Comparison of ENCODE assay signal across 2 cellular contexts in genomic region chr3:129740120-129740519, GRCh38.
TF ChIP-seq lines count a peak whose summit lies in the region.

No MANE protein-coding gene starts in this region.

TF ChIP-seq in WTC11, 78 proteins besides CTCF, POLR2A, EP300 and RAD21:
- TF ChIP-seq STAT6 (CRISPR knock-in tag; conservative IDR thresholded peaks at IDR 0.05; ENCODE audit: low read depth), result no peak
- no peak for TF ChIP-seq FOXJ3 (CRISPR knock-in tag; IDR thresholded peaks at IDR 0.05; ENCODE audit: borderline replicate concordance)
- no peak for TF ChIP-seq NR1H2 (CRISPR knock-in tag; IDR thresholded peaks at IDR 0.05)
- TF ChIP-seq ZNF138 (CRISPR knock-in tag; conservative IDR thresholded peaks at IDR 0.05), result no peak
- TF ChIP-seq ZNF512 (CRISPR knock-in tag; IDR thresholded peaks at IDR 0.05; ENCODE audit: borderline replicate concordance), result no peak
- TF ChIP-seq KAT7 (CRISPR knock-in tag; IDR thresholded peaks at IDR 0.05; ENCODE audit: borderline replicate concordance), result no peak
- no peak for TF ChIP-seq ZNF423 (CRISPR knock-in tag; IDR thresholded peaks at IDR 0.05)
- TF ChIP-seq NFYB (CRISPR knock-in tag; conservative IDR thresholded peaks at IDR 0.05; ENCODE audit: low read depth), result no peak
- TF ChIP-seq PREB (CRISPR knock-in tag; IDR thresholded peaks at IDR 0.05; ENCODE audit: borderline replicate concordance), result no peak
- TF ChIP-seq E2F1 (CRISPR knock-in tag; IDR thresholded peaks at IDR 0.05), result no peak
- no peak for TF ChIP-seq ZNF219 (CRISPR knock-in tag; IDR thresholded peaks at IDR 0.05; ENCODE audit: borderline replicate concordance)

TF ChIP-seq in HepG2, 621 proteins besides CTCF, POLR2A, EP300 and RAD21 (continued from another document):
- TF ChIP-seq ZNF318 (CRISPR knock-in tag; IDR thresholded peaks at IDR 0.05), result no peak
- no peak for TF ChIP-seq HOXA7 (CRISPR knock-in tag; IDR thresholded peaks at IDR 0.05)
